Comparison of ENCODE assay signal across 9 cellular contexts in the genomic region with DNA sequence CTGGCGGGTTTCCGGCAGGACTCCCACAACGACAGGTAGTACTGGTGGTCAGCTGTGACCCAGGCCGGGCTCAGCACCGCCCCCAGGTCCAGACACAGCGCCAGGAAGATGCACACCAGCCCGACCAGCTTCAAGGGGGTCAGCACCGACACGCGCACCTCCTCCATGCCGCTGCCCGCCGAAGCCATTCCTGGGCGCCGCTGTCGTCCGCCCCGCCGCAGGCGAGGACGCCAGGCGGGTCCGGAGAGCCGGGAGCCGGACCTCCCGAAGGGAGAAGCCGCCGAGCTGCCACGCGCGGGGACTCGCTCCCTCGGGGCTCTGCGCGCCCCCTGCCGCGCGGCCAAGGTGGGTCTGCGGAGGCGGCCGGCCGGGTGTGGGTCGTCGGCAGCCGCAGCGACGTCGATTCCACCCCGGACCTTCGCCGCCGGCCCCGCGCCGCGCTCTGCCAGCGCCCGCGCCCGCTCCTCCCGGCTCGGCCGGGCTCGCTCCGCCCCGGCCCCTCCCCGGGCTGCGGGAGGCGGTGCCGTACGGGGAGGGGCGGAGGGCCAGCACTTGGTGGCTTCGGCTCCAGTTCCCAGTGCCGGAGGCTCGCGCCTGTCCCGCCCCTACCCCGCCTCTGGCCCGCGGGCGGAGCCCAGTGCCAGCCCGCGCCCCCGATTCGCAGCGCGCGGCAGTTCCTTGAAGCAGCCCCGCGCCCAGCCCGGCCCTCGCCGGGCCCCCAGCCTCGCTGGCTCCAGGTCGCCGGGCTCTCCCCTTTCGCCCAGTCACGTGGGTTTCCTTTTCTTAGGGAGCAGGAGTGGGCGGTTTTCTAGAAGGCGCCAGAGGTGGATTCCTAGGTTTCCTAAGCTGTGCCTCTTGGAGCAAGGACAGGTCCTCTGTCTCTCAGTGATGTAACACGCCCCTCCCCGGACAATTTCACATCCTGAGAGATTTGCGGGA. TPM values are rescaled to one million over a fixed set of nuclear protein-coding genes. Genes with fewer than 3 reads are reported as not detected.
DNase-seq lines count a peak whose midpoint lies in the region; ATAC-seq and TF ChIP-seq lines count a peak whose summit lies in the region.
"Had no signal": no experiment of that assay in that cellular context is flagged by ENCODE, and none has a peak within 500 bp of the region (broad histone marks: within the 10 kb centered on the region; RNA-seq: fewer than 3 reads in every experiment).

A gene (minus strand): TSS at position 444 of the 939 bp plus-strand sequence. CDS start 256 bp downstream, at position 188.

- H4K20me1 ChIP-seq in fibroblast of lung (ENCODE audit: control insufficient read depth, extremely low read depth, insufficient read depth, low read length) (no peaks in the 10 kb centered on the region), Karpas-422 (ENCODE audit: insufficient read depth, low read depth, low read length) (no peaks in the 10 kb centered on the region)

- H3K36me3 ChIP-seq in fibroblast of lung (ENCODE audit: control insufficient read depth, insufficient read depth, low read length) (no peaks in the 10 kb centered on the region), Karpas-422 (ENCODE audit: insufficient read depth, low read length) (no peaks in the 10 kb centered on the region)

- TF ChIP-seq CTCF in CD14-positive monocyte (IDR thresholded peaks at IDR 0.05) (no peak), fibroblast of lung (conservative IDR thresholded peaks at IDR 0.05 in 1 of 2, IDR thresholded peaks at IDR 0.05 in 1 of 2; ENCODE audit: low read depth in 1 of 2, low read length in 2 of 2) (no peak)

- H3K4me2 ChIP-seq in fibroblast of lung (ENCODE audit: extremely low read depth, insufficient read depth, low read length) (peak within 1 kb of the TSS; percentile 54), Karpas-422 (ENCODE audit: low read depth, low read length, poor library complexity, severe bottlenecking) (no peak within 1 kb of the TSS)

- no peaks in the 10 kb centered on the region for H3K9me2 ChIP-seq in Karpas-422 (replicated peaks; ENCODE audit: insufficient read depth, low read length)

- ATAC-seq in SK-N-SH treated with all-trans-retinoic acid at 6 μM for 48 hours: peak; percentile 96
- ATAC-seq in GM19397 (IDR thresholded peaks at IDR 0.05; ENCODE audit: unreplicated experiment): no peak
- ATAC-seq: HCT116 had no signal

- no peaks in the 10 kb centered on the region for H3K36me3 Mint-ChIP-seq in CD14-positive monocyte

- H3K9ac ChIP-seq in fibroblast of lung (ENCODE audit: insufficient read depth, low read length): peak within 1 kb of the TSS; percentile 69
- H3K9ac ChIP-seq in Karpas-422 (ENCODE audit: low read length): no peak within 1 kb of the TSS

- H3K27ac Mint-ChIP-seq in CD14-positive monocyte: no peak within 1 kb of the TSS

- intact Hi-C loops in CD14-positive monocyte (cut with micrococcal nuclease): no loop called here

- H3K4me3 Mint-ChIP-seq in CD14-positive monocyte: peak within 1 kb of the TSS; percentile 20 to 76

- peaks cover 5% of the 10 kb centered on the region for H3K4me1 Mint-ChIP-seq in CD14-positive monocyte

- peaks cover 29 to 51% (median 39%) of the 10 kb centered on the region in 3 donors for H3K27me3 Mint-ChIP-seq in CD14-positive monocyte (ENCODE audit: low read depth in 3 of 3)

- H3K4me1 ChIP-seq in fibroblast of lung (ENCODE audit: control insufficient read depth, extremely low read depth, insufficient read depth, low read length) (peaks cover 4% of the 10 kb centered on the region), Karpas-422 (ENCODE audit: low read length) (no peaks in the 10 kb centered on the region)

- DNase-seq in CD14-positive monocyte (ENCODE audit: low spot score) (no peak), HT1080 (ENCODE audit: low read depth) (peak; percentile 63), fibroblast of lung (ENCODE audit: low read depth in 2 of 2) (peak; percentile 72), myocyte (ENCODE audit: low read depth) (peak; percentile 77), Karpas-422 (no peak), GM19240 (ENCODE audit: insufficient read length, low spot score) (no peak)

- H3K9me3 ChIP-seq in fibroblast of lung (ENCODE audit: control insufficient read depth, insufficient read depth, low read depth, low read length): no peaks in the 10 kb centered on the region
- H3K9me3 ChIP-seq in Karpas-422 (ENCODE audit: low read length): peaks cover 10% of the 10 kb centered on the region

- H3K79me2 ChIP-seq in fibroblast of lung (ENCODE audit: control insufficient read depth, insufficient read depth, low read length): peaks cover 48% of the 10 kb centered on the region
- H3K79me2 ChIP-seq in Karpas-422 (ENCODE audit: low read length): no peaks in the 10 kb centered on the region

- H3K27ac ChIP-seq in fibroblast of lung (ENCODE audit: insufficient read depth, low read length) (peak within 1 kb of the TSS; percentile 67), Karpas-422 (ENCODE audit: low read length) (no peak within 1 kb of the TSS)

- H2AFZ ChIP-seq in fibroblast of lung (ENCODE audit: low read length) (no peak within 1 kb of the TSS), Karpas-422 (ENCODE audit: low read length) (no peak within 1 kb of the TSS)

- peaks cover 2 to 10% (median 8%) of the 10 kb centered on the region in 7 donors for H3K9me3 Mint-ChIP-seq in CD14-positive monocyte

- peak within 1 kb of the TSS; percentile 46 to 91 (median 72) for H3K4me3 ChIP-seq in fibroblast of lung (replicated peaks in 1 of 4; ENCODE audit: control extremely low read depth in 1 of 4, insufficient read depth in 1 of 4, low read depth in 3 of 4, low read length in 4 of 4)
- no peak within 1 kb of the TSS for H3K4me3 ChIP-seq in Karpas-422 (ENCODE audit: low read length)

- no peaks in the 10 kb centered on the region for H3K27me3 ChIP-seq in fibroblast of lung (ENCODE audit: control insufficient read depth, insufficient read depth, low read length)
- H3K27me3 ChIP-seq in Karpas-422 (ENCODE audit: low read length): no peaks in the 10 kb centered on the region

TF ChIP-seq in SK-N-SH treated with all-trans-retinoic acid at 6 μM for 48 hours, 23 proteins besides CTCF, POLR2A, EP300 and RAD21 (continues in another document):
- TF ChIP-seq ZFP30 (CRISPR knock-in tag; IDR thresholded peaks at IDR 0.05) (no peak), ZFP3 (CRISPR knock-in tag; IDR thresholded peaks at IDR 0.05) (no peak), ZNF70 (CRISPR knock-in tag; IDR thresholded peaks at IDR 0.05) (no peak), PPARA (CRISPR knock-in tag; IDR thresholded peaks at IDR 0.05; ENCODE audit: borderline replicate concordance) (no peak), BACH2 (CRISPR knock-in tag; IDR thresholded peaks at IDR 0.05; ENCODE audit: borderline replicate concordance) (no peak), ZNF565 (CRISPR knock-in tag; conservative IDR thresholded peaks at IDR 0.05; ENCODE audit: low read depth) (no peak), OSR1 (CRISPR knock-in tag; IDR thresholded peaks at IDR 0.05) (no peak), CSDC2 (CRISPR knock-in tag; IDR thresholded peaks at IDR 0.05) (no peak), ESRRG (CRISPR knock-in tag; IDR thresholded peaks at IDR 0.05) (no peak), ZNF8 (CRISPR knock-in tag; IDR thresholded peaks at IDR 0.05) (no peak), ARNTL (CRISPR knock-in tag; IDR thresholded peaks at IDR 0.05; ENCODE audit: borderline replicate concordance, low read depth) (no peak)
- TF ChIP-seq, protein P1, sequence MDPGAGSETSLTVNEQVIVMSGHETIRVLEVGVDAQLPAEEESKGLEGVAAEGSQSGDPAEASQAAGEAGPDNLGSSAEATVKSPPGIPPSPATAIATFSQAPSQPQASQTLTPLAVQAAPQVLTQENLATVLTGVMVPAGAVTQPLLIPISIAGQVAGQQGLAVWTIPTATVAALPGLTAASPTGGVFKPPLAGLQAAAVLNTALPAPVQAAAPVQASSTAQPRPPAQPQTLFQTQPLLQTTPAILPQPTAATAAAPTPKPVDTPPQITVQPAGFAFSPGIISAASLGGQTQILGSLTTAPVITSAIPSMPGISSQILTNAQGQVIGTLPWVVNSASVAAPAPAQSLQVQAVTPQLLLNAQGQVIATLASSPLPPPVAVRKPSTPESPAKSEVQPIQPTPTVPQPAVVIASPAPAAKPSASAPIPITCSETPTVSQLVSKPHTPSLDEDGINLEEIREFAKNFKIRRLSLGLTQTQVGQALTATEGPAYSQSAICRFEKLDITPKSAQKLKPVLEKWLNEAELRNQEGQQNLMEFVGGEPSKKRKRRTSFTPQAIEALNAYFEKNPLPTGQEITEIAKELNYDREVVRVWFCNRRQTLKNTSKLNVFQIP (CRISPR knock-in tag; IDR thresholded peaks at IDR 0.05; ENCODE audit: borderline replicate concordance, low read depth): no peak
- TF ChIP-seq, protein P2, sequence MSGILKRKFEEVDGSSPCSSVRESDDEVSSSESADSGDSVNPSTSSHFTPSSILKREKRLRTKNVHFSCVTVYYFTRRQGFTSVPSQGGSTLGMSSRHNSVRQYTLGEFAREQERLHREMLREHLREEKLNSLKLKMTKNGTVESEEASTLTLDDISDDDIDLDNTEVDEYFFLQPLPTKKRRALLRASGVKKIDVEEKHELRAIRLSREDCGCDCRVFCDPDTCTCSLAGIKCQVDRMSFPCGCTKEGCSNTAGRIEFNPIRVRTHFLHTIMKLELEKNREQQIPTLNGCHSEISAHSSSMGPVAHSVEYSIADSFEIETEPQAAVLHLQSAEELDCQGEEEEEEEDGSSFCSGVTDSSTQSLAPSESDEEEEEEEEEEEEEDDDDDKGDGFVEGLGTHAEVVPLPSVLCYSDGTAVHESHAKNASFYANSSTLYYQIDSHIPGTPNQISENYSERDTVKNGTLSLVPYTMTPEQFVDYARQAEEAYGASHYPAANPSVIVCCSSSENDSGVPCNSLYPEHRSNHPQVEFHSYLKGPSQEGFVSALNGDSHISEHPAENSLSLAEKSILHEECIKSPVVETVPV (CRISPR knock-in tag; IDR thresholded peaks at IDR 0.05): no peak

RNA-seq across cellular contexts. Expression of the gene that starts here (rescaled TPM):
- polyA plus RNA-seq in CD14-positive monocyte: not detected
- 1.3 and 2.3 TPM in 2 replicates for total RNA-seq in HT1080 (2014; rRNA removed; shearing (Covaris generic))
- polyA plus RNA-seq in HT1080 (2015; cell fraction: cytosol; rRNA removed): 6.2 and 7.1 TPM in 2 replicates
- polyA plus RNA-seq in HT1080 (2015; cell fraction: nucleus; rRNA removed): 3.7 and 4.4 TPM in 2 replicates
- 62.4 and 128 TPM in 2 replicates for total RNA-seq in fibroblast of lung
- 83.7 and 240 TPM in 2 replicates for polyA plus RNA-seq in fibroblast of lung
- 46.4 and 135 TPM in 2 replicates for polyA plus RNA-seq in fibroblast of lung (2012)
- polyA minus RNA-seq in fibroblast of lung (ENCODE audit: low replicate concordance): 12.9 and 43.4 TPM in 2 replicates
- 69.2 and 81.1 TPM in 2 replicates for total RNA-seq in myocyte
- 31.0 TPM for polyA plus RNA-seq in myocyte (2012)
- not detected in 2 replicates for total RNA-seq in Karpas-422 (2014; rRNA removed; shearing (Covaris generic); ENCODE audit: low replicate concordance)

Comparison
In these comparisons a context has a peak if more than half of its experiments do, and no peak if none do; other contexts are left out.
1. RNA of the gene that starts here (total RNA-seq): 62.4 to 128 TPM in fibroblast of lung and 69.2 to 81.1 TPM in myocyte; 1.3 to 2.3 TPM in HT1080 and not detected in Karpas-422; every median in the first group is over 10 times any median in the second.
2. RNA of the gene that starts here (polyA plus RNA-seq): 46.4 to 240 TPM in fibroblast of lung; not detected in CD14-positive monocyte; every median in the first group is over 10 times any median in the second.
3. DNase-seq: peak in HT1080 (single experiment), fibroblast of lung (2 of 2) and myocyte (single experiment); none in CD14-positive monocyte (single experiment), Karpas-422 (single experiment) and GM19240 (single experiment).